ENCODE assay signal across 1 cellular context in genomic region chr19:2716722-2717637, GRCh38.
TF ChIP-seq lines count a peak whose summit lies in the region.

No MANE protein-coding gene starts in this region.

TF ChIP-seq in SK-N-SH, 30 proteins besides CTCF, POLR2A, EP300 and RAD21 (continued from another document):
- no peak for TF ChIP-seq MAX (IDR thresholded peaks at IDR 0.05; ENCODE audit: low read depth)
- no peak for TF ChIP-seq TCF12 (IDR thresholded peaks at IDR 0.05)
